In the genomic region with DNA sequence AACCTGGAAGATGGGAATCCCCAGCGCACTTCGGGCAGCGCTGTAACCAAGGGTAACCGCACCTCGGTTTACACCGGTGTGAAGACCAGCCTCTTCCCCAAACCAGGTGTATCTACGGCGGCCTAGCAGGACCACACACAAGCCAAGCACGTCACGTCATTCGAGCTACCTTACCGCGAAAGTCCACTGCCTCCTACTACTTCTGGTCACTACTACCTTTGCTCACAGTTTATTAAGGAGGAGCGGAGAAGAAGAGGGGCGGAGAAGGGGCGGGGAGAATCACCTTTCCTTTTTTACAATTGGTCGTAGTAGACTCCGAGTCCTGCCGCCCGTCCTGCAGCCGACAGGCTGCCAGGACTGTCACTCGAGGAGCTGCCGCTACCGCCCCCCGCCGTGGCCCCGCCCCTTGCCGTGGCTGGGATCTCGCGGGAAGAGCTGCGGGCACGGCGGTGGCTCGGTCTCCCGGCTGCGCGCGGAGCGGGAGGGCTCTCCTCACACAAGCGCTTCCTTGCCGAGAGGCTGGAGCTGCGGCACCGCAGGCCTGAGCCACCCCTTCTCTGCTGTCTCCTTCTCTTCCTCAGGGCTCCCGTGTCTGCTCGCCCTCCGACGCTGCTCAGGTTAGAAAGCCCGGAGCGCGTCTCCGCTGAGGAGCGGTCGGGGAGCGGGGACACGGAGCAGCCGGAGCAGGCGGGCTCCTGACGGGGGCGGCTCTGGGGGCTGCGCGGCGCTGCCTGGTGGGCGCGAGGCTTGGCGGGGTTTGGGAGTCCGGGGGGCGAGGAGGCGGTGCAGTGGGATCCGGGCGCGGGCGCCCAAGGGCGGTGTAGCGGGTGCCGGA, we compare ENCODE assay signal across 1 cellular context.
TF ChIP-seq lines count a peak whose summit lies in the region.

Gene GLCE (plus strand): TSS at position 495 of the 835 bp plus-strand sequence. CDS start 95,172 bp downstream, outside the sequence.

TF ChIP-seq in HEK293, 187 proteins besides CTCF, POLR2A, EP300 and RAD21 (continued from another document and continues in another):
- TF ChIP-seq, protein P1, sequence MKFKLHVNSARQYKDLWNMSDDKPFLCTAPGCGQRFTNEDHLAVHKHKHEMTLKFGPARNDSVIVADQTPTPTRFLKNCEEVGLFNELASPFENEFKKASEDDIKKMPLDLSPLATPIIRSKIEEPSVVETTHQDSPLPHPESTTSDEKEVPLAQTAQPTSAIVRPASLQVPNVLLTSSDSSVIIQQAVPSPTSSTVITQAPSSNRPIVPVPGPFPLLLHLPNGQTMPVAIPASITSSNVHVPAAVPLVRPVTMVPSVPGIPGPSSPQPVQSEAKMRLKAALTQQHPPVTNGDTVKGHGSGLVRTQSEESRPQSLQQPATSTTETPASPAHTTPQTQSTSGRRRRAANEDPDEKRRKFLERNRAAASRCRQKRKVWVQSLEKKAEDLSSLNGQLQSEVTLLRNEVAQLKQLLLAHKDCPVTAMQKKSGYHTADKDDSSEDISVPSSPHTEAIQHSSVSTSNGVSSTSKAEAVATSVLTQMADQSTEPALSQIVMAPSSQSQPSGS (tag by site-specific recombination; IDR thresholded peaks at IDR 0.05; ENCODE audit: low read depth), result peak; percentile 42; the same call in 1 of the 2 replicates
- no peak; the same call in 1 of the 2 replicates for TF ChIP-seq ZNF580 (tag by site-specific recombination; IDR thresholded peaks at IDR 0.05)
- TF ChIP-seq ZNF157 (tag by site-specific recombination; IDR thresholded peaks at IDR 0.05), result no peak; the same call in 1 of the 2 replicates
- TF ChIP-seq ZFP41 (tag by site-specific recombination; IDR thresholded peaks at IDR 0.05; ENCODE audit: borderline replicate concordance), result no peak
- TF ChIP-seq SP7 (tag by site-specific recombination; IDR thresholded peaks at IDR 0.05), result peak; percentile 71; the same call in 1 of the 2 replicates
- peak; percentile 93 for TF ChIP-seq ZNF341 (tag by site-specific recombination; IDR thresholded peaks at IDR 0.05; ENCODE audit: low read depth)
- no peak for TF ChIP-seq ZFP3 (tag by site-specific recombination; IDR thresholded peaks at IDR 0.05; ENCODE audit: low read depth)
- no peak for TF ChIP-seq ZSCAN23 (tag by site-specific recombination; IDR thresholded peaks at IDR 0.05)
- no peak for TF ChIP-seq ZNF558 (tag by site-specific recombination; IDR thresholded peaks at IDR 0.05)
- no peak for TF ChIP-seq ZNF280D (tag by site-specific recombination; IDR thresholded peaks at IDR 0.05)
- TF ChIP-seq ZSCAN4 (tag by site-specific recombination; IDR thresholded peaks at IDR 0.05), result no peak
- peak; percentile 89 for TF ChIP-seq OSR2 (tag by site-specific recombination; IDR thresholded peaks at IDR 0.05)
- peak; percentile 25; the same call in 1 of the 2 replicates for TF ChIP-seq ZNF24 (tag by site-specific recombination; IDR thresholded peaks at IDR 0.05)
- peak; percentile 81; the same call in 1 of the 2 replicates for TF ChIP-seq ZNF501 (tag by site-specific recombination; IDR thresholded peaks at IDR 0.05)
- peak; percentile 50; the same call in 1 of the 2 replicates for TF ChIP-seq ZNF239 (tag by site-specific recombination; IDR thresholded peaks at IDR 0.05)
- TF ChIP-seq ZBTB8A (tag by site-specific recombination; IDR thresholded peaks at IDR 0.05), result peak; percentile 79
- no peak for TF ChIP-seq YY1 (tag by site-specific recombination; IDR thresholded peaks at IDR 0.05)
- peak; percentile 78; the same call in 1 of the 2 replicates for TF ChIP-seq ZBTB7A (tag by site-specific recombination; IDR thresholded peaks at IDR 0.05; ENCODE audit: low read depth)
- peak; percentile 53; the same call in 1 of the 2 replicates for TF ChIP-seq ZBTB11 (tag by site-specific recombination; conservative IDR thresholded peaks at IDR 0.05; ENCODE audit: low read depth)
- TF ChIP-seq GLI4 (tag by site-specific recombination; IDR thresholded peaks at IDR 0.05), result no peak; the same call in 1 of the 2 replicates
- TF ChIP-seq, protein P2, sequence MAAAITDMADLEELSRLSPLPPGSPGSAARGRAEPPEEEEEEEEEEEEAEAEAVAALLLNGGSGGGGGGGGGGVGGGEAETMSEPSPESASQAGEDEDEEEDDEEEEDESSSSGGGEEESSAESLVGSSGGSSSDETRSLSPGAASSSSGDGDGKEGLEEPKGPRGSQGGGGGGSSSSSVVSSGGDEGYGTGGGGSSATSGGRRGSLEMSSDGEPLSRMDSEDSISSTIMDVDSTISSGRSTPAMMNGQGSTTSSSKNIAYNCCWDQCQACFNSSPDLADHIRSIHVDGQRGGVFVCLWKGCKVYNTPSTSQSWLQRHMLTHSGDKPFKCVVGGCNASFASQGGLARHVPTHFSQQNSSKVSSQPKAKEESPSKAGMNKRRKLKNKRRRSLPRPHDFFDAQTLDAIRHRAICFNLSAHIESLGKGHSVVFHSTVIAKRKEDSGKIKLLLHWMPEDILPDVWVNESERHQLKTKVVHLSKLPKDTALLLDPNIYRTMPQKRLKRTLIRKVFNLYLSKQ (tag by site-specific recombination; IDR thresholded peaks at IDR 0.05; ENCODE audit: borderline replicate concordance), result no peak
- TF ChIP-seq, protein P3, sequence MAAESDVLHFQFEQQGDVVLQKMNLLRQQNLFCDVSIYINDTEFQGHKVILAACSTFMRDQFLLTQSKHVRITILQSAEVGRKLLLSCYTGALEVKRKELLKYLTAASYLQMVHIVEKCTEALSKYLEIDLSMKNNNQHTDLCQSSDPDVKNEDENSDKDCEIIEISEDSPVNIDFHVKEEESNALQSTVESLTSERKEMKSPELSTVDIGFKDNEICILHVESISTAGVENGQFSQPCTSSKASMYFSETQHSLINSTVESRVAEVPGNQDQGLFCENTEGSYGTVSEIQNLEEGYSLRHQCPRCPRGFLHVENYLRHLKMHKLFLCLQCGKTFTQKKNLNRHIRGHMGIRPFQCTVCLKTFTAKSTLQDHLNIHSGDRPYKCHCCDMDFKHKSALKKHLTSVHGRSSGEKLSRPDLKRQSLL (tag by site-specific recombination; IDR thresholded peaks at IDR 0.05), result peak; percentile 84
- TF ChIP-seq ZNF777 (tag by site-specific recombination; IDR thresholded peaks at IDR 0.05; ENCODE audit: borderline replicate concordance), result no peak
- peak; percentile 65; the same call in 1 of the 2 replicates for TF ChIP-seq PRDM10 (tag by site-specific recombination; IDR thresholded peaks at IDR 0.05)
- TF ChIP-seq ZBTB20 (tag by site-specific recombination; IDR thresholded peaks at IDR 0.05), result no peak
- no peak for TF ChIP-seq ZNF654 (tag by site-specific recombination; IDR thresholded peaks at IDR 0.05; ENCODE audit: low read depth)
- TF ChIP-seq ZNF76 (tag by site-specific recombination; IDR thresholded peaks at IDR 0.05; ENCODE audit: borderline replicate concordance, low read depth), result peak; percentile 36; the same call in 1 of the 2 replicates
- TF ChIP-seq ZNF324 (tag by site-specific recombination; IDR thresholded peaks at IDR 0.05), result peak; percentile 46; the same call in 1 of the 2 replicates
- TF ChIP-seq ZNF433 (tag by site-specific recombination; IDR thresholded peaks at IDR 0.05; ENCODE audit: low read depth), result no peak
- no peak for TF ChIP-seq BCL11B (tag by site-specific recombination; IDR thresholded peaks at IDR 0.05; ENCODE audit: low read depth)
- no peak for TF ChIP-seq BCL11A (tag by site-specific recombination; IDR thresholded peaks at IDR 0.05; ENCODE audit: low read depth)
- no peak for TF ChIP-seq YY2 (tag by site-specific recombination; IDR thresholded peaks at IDR 0.05)
- no peak for TF ChIP-seq ZNF202 (tag by site-specific recombination; IDR thresholded peaks at IDR 0.05; ENCODE audit: borderline replicate concordance)
- no peak for TF ChIP-seq ZNF48 (tag by site-specific recombination; IDR thresholded peaks at IDR 0.05)
- no peak for TF ChIP-seq KLF7 (tag by site-specific recombination; IDR thresholded peaks at IDR 0.05; ENCODE audit: borderline replicate concordance)
- TF ChIP-seq, protein P4, sequence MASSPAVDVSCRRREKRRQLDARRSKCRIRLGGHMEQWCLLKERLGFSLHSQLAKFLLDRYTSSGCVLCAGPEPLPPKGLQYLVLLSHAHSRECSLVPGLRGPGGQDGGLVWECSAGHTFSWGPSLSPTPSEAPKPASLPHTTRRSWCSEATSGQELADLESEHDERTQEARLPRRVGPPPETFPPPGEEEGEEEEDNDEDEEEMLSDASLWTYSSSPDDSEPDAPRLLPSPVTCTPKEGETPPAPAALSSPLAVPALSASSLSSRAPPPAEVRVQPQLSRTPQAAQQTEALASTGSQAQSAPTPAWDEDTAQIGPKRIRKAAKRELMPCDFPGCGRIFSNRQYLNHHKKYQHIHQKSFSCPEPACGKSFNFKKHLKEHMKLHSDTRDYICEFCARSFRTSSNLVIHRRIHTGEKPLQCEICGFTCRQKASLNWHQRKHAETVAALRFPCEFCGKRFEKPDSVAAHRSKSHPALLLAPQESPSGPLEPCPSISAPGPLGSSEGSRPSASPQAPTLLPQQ (tag by site-specific recombination; IDR thresholded peaks at IDR 0.05), result no peak
- no peak for TF ChIP-seq ZNF776 (tag by site-specific recombination; IDR thresholded peaks at IDR 0.05; ENCODE audit: borderline replicate concordance)
- TF ChIP-seq ZNF121 (tag by site-specific recombination; IDR thresholded peaks at IDR 0.05), result 0 out of 2 replicates have a peak, but pooled peaks have one; percentile 55
- TF ChIP-seq ZSCAN16 (tag by site-specific recombination; IDR thresholded peaks at IDR 0.05), result no peak
